Comparison of ENCODE assay signal across 21 cellular contexts in the genomic region with DNA sequence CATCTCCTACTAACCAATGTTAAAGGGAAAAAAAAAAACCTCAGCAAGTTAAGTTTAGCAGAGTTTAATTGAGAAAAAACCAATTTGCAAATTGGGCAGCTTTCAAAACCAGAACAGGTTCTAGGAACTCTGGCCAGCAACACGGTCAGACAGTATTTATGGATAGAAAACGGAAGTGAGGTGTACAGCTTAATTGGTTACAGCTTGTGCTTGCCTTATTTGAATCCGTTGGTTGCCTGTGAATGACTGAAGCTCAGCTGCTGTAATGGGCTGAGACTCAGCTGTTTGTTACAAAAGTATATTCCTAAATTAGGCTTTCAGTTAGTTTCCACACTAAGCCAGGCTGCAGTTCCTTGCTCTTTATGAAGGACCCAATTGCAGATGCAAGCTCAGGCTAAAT.
"Had no signal": no experiment of that assay in that cellular context is flagged by ENCODE, and none has a peak within 500 bp of the region (broad histone marks: within the 10 kb centered on the region; RNA-seq: fewer than 3 reads in every experiment).

No MANE protein-coding gene starts in this region.

- H3K27ac ChIP-seq: body of pancreas, transverse colon, vagina had no signal

- H3K36me3 ChIP-seq: transverse colon, vagina had no signal

- H3K4me3 ChIP-seq: body of pancreas, dorsolateral prefrontal cortex, lung, transverse colon, vagina had no signal

- DNase-seq: activated CD4-positive, alpha-beta T cell treated with anti-CD3 and anti-CD28 coated beads, Interleukin-2, amount 50 U/mL, for 1 hour; activated CD4-positive, CD25-positive, alpha-beta regulatory T cell treated with anti-CD3 and anti-CD28 coated beads, Interleukin-2, amount 50 U/mL, for 72 hours; activated CD8-positive, alpha-beta memory T cell treated with anti-CD3 and anti-CD28 coated beads, Interleukin-2, amount 50 U/mL, for 4 hours; activated naive CD4-positive, alpha-beta T cell treated with anti-CD3 and anti-CD28 coated beads for 36 hours; activated T-cell treated with anti-CD3 and anti-CD28 coated beads, Interleukin-2, amount 50 U/mL, for 4 hours; body of pancreas; caudate nucleus; dorsolateral prefrontal cortex; foreskin fibroblast; hypothalamus; islet precursor cell; left colon; posterior cingulate gyrus; stimulated activated CD4-positive, alpha-beta T cell treated with anti-CD3 and anti-CD28 coated beads, Interleukin-2, amount 100 ng/mL, for 24 hours; stimulated activated naive CD8-positive, alpha-beta T cell treated with anti-CD3 and anti-CD28 coated beads, Interleukin-15, Interleukin-2, amounts not matched to agents 100 U/mL and 50 U/mL, for 24 hours; substantia nigra; transverse colon had no signal

- H3K4me1 Mint-ChIP-seq: nephron had no signal

- ATAC-seq: activated T-cell treated with anti-CD3 and anti-CD28 coated beads, Interleukin-2, amount 50 U/mL, for 4 hours; body of pancreas; left colon; stimulated activated naive CD8-positive, alpha-beta T cell treated with anti-CD3 and anti-CD28 coated beads, Interleukin-15, Interleukin-2, amounts not matched to agents 100 U/mL and 50 U/mL, for 24 hours had no signal

- H3K4me3 Mint-ChIP-seq: activated naive CD4-positive, alpha-beta T cell treated with anti-CD3 and anti-CD28 coated beads for 36 hours; activated T-cell treated with anti-CD3 and anti-CD28 coated beads, Interleukin-2, amount 50 U/mL, for 4 hours; mesothelial cell of epicardium; nephron had no signal

- H3K36me3 Mint-ChIP-seq: mesothelial cell of epicardium had no signal

- H3K27me3 ChIP-seq: body of pancreas, dorsolateral prefrontal cortex, transverse colon, vagina had no signal

- H3K27ac Mint-ChIP-seq: activated naive CD4-positive, alpha-beta T cell treated with anti-CD3 and anti-CD28 coated beads for 36 hours; mesothelial cell of epicardium had no signal

- H3K9me3 ChIP-seq: body of pancreas, transverse colon, vagina had no signal

- H3K9me3 Mint-ChIP-seq: activated naive CD4-positive, alpha-beta T cell treated with anti-CD3 and anti-CD28 coated beads for 36 hours; activated T-cell treated with anti-CD3 and anti-CD28 coated beads, Interleukin-2, amount 50 U/mL, for 4 hours; mesothelial cell of epicardium; nephron had no signal

- H3K4me1 ChIP-seq: body of pancreas, transverse colon, vagina had no signal
